ENCODE assay signal across 20 cellular contexts in the genomic region with DNA sequence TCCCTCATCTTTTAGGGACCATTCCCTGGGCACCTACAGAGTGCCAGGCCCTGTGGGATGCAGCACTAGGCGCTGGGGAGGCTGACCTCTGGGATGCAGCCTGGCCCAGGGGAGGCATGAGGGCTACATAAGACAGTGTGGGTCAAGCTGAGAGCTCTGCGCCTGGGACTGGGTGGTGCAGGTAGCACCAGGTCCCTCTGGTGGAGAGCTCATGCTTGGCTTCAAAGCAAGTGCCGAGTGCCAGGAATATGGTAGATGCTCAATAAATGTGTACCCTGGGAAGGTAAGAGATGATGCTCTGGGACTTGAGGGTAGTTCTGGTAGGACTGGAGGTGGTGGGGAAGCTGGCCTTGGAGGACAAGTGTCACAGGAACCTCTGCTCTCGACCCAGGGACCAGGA. TPM values are rescaled to one million over a fixed set of nuclear protein-coding genes. Genes with fewer than 3 reads are reported as not detected.
DNase-seq lines count a peak whose midpoint lies in the region; ATAC-seq and TF ChIP-seq lines count a peak whose summit lies in the region.
"Had no signal": no experiment of that assay in that cellular context is flagged by ENCODE, and none has a peak within 500 bp of the region (broad histone marks: within the 10 kb centered on the region; RNA-seq: fewer than 3 reads in every experiment).

No MANE protein-coding gene starts in this region.

- no peak overlapping the region for H3K4me3 Mint-ChIP-seq in stimulated activated effector memory CD8-positive, alpha-beta T cell treated with anti-CD3 and anti-CD28 coated beads, Interleukin-12 subunit alpha, Interleukin-12 subunit beta, amount 100 ng/mL, for 72 hours
- H3K4me3 Mint-ChIP-seq: CD8-positive, alpha-beta memory T cell had no signal

- no TSS peak for BruUV-seq in Panc1 (replicated peaks; lab: Mats Ljungman, UMichigan)

- H3K27me3 ChIP-seq in H7 (ENCODE audit: control insufficient read depth, insufficient read depth, low read length) (peaks cover 32% of the 10 kb centered on the region), Panc1 (ENCODE audit: control insufficient read depth, insufficient read depth, low read length) (peaks cover 2% of the 10 kb centered on the region; the same call in 1 of the 2 replicates), lower lobe of right lung (ENCODE audit: low read depth) (peaks cover 62% of the 10 kb centered on the region)

- H3K27ac ChIP-seq in Panc1 (ENCODE audit: low read length) (no peak overlapping the region), lower lobe of right lung (no peak overlapping the region)

- peak; percentile 64 for DNase-seq in H7
- no peak for DNase-seq in Panc1 (ENCODE audit: low read depth, low spot score)
- DNase-seq in lower lobe of right lung: peak; percentile 40
- DNase-seq in stimulated activated effector memory CD8-positive, alpha-beta T cell treated with anti-CD3 and anti-CD28 coated beads, Interleukin-12 subunit alpha, Interleukin-12 subunit beta, amount 100 ng/mL, for 72 hours (ENCODE audit: low spot score in 2 of 2): no peak
- DNase-seq in H4 (ENCODE audit: low spot score): no peak
- DNase-seq: C1 segment of cervical spinal cord; CD8-positive, alpha-beta memory T cell; DMS79; KBM-7; NCI-H1105; NCI-H1694; NCI-H2107; NCI-H510A; NCI-H774; SHP77 treated with DMSO at 0.1 percent for 48 hours; SK-N-SH had no signal

- H3K4me1 ChIP-seq in Panc1 (ENCODE audit: control insufficient read depth, insufficient read depth, low read length) (no peaks in the 10 kb centered on the region), lower lobe of right lung (no peaks in the 10 kb centered on the region)
- H3K4me1 ChIP-seq: HAP-1 had no signal

- POLR2A ChIA-PET in Panc1 (lab: Charles Lee): no interaction called here

- intact Hi-C loops in Panc1 (cut with micrococcal nuclease; ENCODE audit: unreplicated experiment): no loop called here
- intact Hi-C loops in lower lobe of right lung (cut with DNase I): no loop called here

- no peaks in the 10 kb centered on the region for H3K9me3 Mint-ChIP-seq in stimulated activated effector memory CD8-positive, alpha-beta T cell treated with anti-CD3 and anti-CD28 coated beads, Interleukin-12 subunit alpha, Interleukin-12 subunit beta, amount 100 ng/mL, for 72 hours

- H3K4me3 ChIP-seq in H7 (ENCODE audit: insufficient read depth, low read depth, low read length): no peak overlapping the region
- H3K4me3 ChIP-seq in Panc1 (ENCODE audit: low read depth in 2 of 2, low read length in 2 of 2): no peak overlapping the region
- H3K4me3 ChIP-seq in lower lobe of right lung: no peak overlapping the region
- H3K4me3 ChIP-seq: HAP-1 had no signal

- no peaks in the 10 kb centered on the region for H3K36me3 ChIP-seq in H7 (replicated peaks; ENCODE audit: control insufficient read depth, insufficient read depth, low read length)
- no peaks in the 10 kb centered on the region for H3K36me3 ChIP-seq in Panc1 (ENCODE audit: control insufficient read depth, insufficient read depth, low read length)
- H3K36me3 ChIP-seq in lower lobe of right lung: no peaks in the 10 kb centered on the region
- H3K36me3 ChIP-seq: HAP-1 had no signal

- H3K4me1 Mint-ChIP-seq in stimulated activated effector memory CD8-positive, alpha-beta T cell treated with anti-CD3 and anti-CD28 coated beads, Interleukin-12 subunit alpha, Interleukin-12 subunit beta, amount 100 ng/mL, for 72 hours: no peaks in the 10 kb centered on the region

- in situ Hi-C loops in Panc1 (cut with HindIII; ENCODE audit: low pct_unique_long_range_greater_than_20kb, low sequenced_read_pairs): no loop called here

- H3K9me3 ChIP-seq in Panc1 (ENCODE audit: control insufficient read depth, insufficient read depth, low read depth, low read length) (no peaks in the 10 kb centered on the region), lower lobe of right lung (no peaks in the 10 kb centered on the region)
- H3K9me3 ChIP-seq: HAP-1, SK-N-SH had no signal

- H3K36me3 Mint-ChIP-seq in stimulated activated effector memory CD8-positive, alpha-beta T cell treated with anti-CD3 and anti-CD28 coated beads, Interleukin-12 subunit alpha, Interleukin-12 subunit beta, amount 100 ng/mL, for 72 hours: no peaks in the 10 kb centered on the region
- H3K36me3 Mint-ChIP-seq: CD8-positive, alpha-beta memory T cell had no signal

- no peak for TF ChIP-seq CTCF in Panc1 (IDR thresholded peaks at IDR 0.05)
- TF ChIP-seq CTCF in lower lobe of right lung (IDR thresholded peaks at IDR 0.05): no peak

- ATAC-seq in Panc1: peak; percentile 56; the same call in 1 of the 2 replicates
- no peak for ATAC-seq in lower lobe of right lung
- ATAC-seq in stimulated activated effector memory CD8-positive, alpha-beta T cell treated with anti-CD3 and anti-CD28 coated beads, Interleukin-12 subunit alpha, Interleukin-12 subunit beta, amount 100 ng/mL, for 72 hours: peak; percentile 33
- no peak for ATAC-seq in HG02870 (IDR thresholded peaks at IDR 0.05; ENCODE audit: unreplicated experiment)
- ATAC-seq in GM19455 (IDR thresholded peaks at IDR 0.05; ENCODE audit: unreplicated experiment): no peak

- no peak overlapping the region for H3K27ac Mint-ChIP-seq in stimulated activated effector memory CD8-positive, alpha-beta T cell treated with anti-CD3 and anti-CD28 coated beads, Interleukin-12 subunit alpha, Interleukin-12 subunit beta, amount 100 ng/mL, for 72 hours
- H3K27ac Mint-ChIP-seq: CD8-positive, alpha-beta memory T cell had no signal

- CTCF ChIA-PET in Panc1 (lab: Charles Lee): no interaction called here

RNA-seq across cellular contexts. Expression of a gene that starts 2.0 kb away (rescaled TPM):
- total RNA-seq in H7 (2014; rRNA removed; shearing (Covaris generic)): 0.15 and 1.2 TPM in 2 replicates
- total RNA-seq in Panc1 (2021; ENCODE audit: unreplicated experiment): not detected
- 0.13 TPM for polyA plus RNA-seq in Panc1 (2012; ENCODE audit: insufficient read length)
- not detected for total RNA-seq in lower lobe of right lung
- not detected in 2 replicates for total RNA-seq in H4 (2014; rRNA removed; shearing (Covaris generic))
- total RNA-seq: CD8-positive, alpha-beta memory T cell; OCI-LY7 had no signal
- polyA plus RNA-seq: CD8-positive, alpha-beta memory T cell had no signal

Comparison
In these comparisons a context has a peak if more than half of its experiments do, and no peak if none do; other contexts are left out.
1. DNase-seq: peak in H7 (single experiment) and lower lobe of right lung (single experiment); none in Panc1 (single experiment), stimulated activated effector memory CD8-positive, alpha-beta T cell treated with anti-CD3 and anti-CD28 coated beads, Interleukin-12 subunit alpha, Interleukin-12 subunit beta, amount 100 ng/mL, for 72 hours (0 of 2) and H4 (single experiment).
2. ATAC-seq: peak in Panc1 (single experiment) and stimulated activated effector memory CD8-positive, alpha-beta T cell treated with anti-CD3 and anti-CD28 coated beads, Interleukin-12 subunit alpha, Interleukin-12 subunit beta, amount 100 ng/mL, for 72 hours (single experiment); none in lower lobe of right lung (0 of 2), HG02870 (single experiment) and GM19455 (single experiment).